In the genomic region with DNA sequence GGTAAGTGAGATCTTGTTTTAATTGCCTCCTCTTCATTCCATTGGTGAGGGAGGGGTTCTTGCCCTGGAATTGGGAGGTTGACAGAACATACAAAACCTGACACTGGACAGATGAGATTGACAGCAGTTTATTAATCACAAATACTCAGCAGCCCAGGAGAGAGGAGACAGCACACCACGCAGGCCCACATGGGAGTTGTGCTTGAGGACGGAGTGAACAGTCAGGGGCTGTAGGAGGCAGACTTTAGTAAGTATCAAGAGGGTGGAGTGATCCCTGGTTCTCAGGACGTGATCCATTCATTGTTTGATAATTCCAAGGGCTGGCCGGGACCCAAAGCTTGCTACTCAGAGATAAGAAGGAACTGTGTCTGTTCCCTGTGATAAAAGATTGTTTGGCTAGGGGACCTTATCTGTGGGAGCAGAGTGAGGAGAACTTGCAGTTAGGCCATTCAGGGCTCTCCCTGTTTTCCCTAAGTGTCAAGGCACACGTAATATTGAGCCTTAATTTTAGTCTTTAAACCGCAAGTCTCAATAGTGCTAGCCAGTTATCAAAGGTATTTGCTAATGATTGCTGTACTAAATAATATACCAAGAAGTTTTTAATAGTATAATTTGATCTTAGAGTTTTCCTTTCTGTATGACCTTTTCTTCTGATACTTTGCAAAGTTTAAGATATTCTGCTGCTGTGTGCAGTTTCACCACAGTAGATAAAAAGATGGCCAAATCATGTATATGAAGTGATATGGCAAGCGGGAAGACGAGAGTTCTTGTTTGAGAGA, we compare ENCODE assay signal across 1 cellular context.
TF ChIP-seq lines count a peak whose summit lies in the region.

No MANE protein-coding gene starts in this region.

TF ChIP-seq in GM23338, 12 proteins besides CTCF, POLR2A, EP300 and RAD21 (continued from another document):
- TF ChIP-seq, protein P1, sequence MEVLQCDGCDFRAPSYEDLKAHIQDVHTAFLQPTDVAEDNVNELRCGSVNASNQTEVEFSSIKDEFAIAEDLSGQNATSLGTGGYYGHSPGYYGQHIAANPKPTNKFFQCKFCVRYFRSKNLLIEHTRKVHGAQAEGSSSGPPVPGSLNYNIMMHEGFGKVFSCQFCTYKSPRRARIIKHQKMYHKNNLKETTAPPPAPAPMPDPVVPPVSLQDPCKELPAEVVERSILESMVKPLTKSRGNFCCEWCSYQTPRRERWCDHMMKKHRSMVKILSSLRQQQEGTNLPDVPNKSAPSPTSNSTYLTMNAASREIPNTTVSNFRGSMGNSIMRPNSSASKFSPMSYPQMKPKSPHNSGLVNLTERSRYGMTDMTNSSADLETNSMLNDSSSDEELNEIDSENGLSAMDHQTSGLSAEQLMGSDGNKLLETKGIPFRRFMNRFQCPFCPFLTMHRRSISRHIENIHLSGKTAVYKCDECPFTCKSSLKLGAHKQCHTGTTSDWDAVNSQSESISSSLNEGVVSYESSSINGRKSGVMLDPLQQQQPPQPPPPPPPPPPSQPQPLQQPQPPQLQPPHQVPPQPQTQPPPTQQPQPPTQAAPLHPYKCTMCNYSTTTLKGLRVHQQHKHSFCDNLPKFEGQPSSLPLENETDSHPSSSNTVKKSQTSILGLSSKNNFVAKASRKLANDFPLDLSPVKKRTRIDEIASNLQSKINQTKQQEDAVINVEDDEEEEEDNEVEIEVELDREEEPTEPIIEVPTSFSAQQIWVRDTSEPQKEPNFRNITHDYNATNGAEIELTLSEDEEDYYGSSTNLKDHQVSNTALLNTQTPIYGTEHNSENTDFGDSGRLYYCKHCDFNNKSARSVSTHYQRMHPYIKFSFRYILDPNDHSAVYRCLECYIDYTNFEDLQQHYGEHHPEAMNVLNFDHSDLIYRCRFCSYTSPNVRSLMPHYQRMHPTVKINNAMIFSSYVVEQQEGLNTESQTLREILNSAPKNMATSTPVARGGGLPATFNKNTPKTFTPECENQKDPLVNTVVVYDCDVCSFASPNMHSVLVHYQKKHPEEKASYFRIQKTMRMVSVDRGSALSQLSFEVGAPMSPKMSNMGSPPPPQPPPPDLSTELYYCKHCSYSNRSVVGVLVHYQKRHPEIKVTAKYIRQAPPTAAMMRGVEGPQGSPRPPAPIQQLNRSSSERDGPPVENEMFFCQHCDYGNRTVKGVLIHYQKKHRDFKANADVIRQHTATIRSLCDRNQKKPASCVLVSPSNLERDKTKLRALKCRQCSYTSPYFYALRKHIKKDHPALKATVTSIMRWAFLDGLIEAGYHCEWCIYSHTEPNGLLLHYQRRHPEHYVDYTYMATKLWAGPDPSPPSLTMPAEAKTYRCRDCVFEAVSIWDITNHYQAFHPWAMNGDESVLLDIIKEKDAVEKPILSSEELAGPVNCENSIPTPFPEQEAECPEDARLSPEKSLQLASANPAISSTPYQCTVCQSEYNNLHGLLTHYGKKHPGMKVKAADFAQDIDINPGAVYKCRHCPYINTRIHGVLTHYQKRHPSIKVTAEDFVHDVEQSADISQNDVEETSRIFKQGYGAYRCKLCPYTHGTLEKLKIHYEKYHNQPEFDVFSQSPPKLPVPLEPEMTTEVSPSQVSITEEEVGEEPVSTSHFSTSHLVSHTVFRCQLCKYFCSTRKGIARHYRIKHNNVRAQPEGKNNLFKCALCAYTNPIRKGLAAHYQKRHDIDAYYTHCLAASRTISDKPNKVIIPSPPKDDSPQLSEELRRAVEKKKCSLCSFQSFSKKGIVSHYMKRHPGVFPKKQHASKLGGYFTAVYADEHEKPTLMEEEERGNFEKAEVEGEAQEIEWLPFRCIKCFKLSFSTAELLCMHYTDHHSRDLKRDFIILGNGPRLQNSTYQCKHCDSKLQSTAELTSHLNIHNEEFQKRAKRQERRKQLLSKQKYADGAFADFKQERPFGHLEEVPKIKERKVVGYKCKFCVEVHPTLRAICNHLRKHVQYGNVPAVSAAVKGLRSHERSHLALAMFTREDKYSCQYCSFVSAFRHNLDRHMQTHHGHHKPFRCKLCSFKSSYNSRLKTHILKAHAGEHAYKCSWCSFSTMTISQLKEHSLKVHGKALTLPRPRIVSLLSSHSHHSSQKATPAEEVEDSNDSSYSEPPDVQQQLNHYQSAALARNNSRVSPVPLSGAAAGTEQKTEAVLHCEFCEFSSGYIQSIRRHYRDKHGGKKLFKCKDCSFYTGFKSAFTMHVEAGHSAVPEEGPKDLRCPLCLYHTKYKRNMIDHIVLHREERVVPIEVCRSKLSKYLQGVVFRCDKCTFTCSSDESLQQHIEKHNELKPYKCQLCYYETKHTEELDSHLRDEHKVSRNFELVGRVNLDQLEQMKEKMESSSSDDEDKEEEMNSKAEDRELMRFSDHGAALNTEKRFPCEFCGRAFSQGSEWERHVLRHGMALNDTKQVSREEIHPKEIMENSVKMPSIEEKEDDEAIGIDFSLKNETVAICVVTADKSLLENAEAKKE (CRISPR knock-in tag; IDR thresholded peaks at IDR 0.05), result no peak
- TF ChIP-seq NANOG (IDR thresholded peaks at IDR 0.05; ENCODE audit: borderline replicate concordance) (no peak), EZH2phosphoT487 (IDR thresholded peaks at IDR 0.05; ENCODE audit: unreplicated experiment) (no peak), EZH2 (IDR thresholded peaks at IDR 0.05; ENCODE audit: low read depth, unreplicated experiment) (no peak), JUNB (IDR thresholded peaks at IDR 0.05; ENCODE audit: unreplicated experiment) (no peak), CREB1 (CRISPR knock-in tag; IDR thresholded peaks at IDR 0.05; ENCODE audit: low read depth) (no peak)
- TF ChIP-seq, protein P2, sequence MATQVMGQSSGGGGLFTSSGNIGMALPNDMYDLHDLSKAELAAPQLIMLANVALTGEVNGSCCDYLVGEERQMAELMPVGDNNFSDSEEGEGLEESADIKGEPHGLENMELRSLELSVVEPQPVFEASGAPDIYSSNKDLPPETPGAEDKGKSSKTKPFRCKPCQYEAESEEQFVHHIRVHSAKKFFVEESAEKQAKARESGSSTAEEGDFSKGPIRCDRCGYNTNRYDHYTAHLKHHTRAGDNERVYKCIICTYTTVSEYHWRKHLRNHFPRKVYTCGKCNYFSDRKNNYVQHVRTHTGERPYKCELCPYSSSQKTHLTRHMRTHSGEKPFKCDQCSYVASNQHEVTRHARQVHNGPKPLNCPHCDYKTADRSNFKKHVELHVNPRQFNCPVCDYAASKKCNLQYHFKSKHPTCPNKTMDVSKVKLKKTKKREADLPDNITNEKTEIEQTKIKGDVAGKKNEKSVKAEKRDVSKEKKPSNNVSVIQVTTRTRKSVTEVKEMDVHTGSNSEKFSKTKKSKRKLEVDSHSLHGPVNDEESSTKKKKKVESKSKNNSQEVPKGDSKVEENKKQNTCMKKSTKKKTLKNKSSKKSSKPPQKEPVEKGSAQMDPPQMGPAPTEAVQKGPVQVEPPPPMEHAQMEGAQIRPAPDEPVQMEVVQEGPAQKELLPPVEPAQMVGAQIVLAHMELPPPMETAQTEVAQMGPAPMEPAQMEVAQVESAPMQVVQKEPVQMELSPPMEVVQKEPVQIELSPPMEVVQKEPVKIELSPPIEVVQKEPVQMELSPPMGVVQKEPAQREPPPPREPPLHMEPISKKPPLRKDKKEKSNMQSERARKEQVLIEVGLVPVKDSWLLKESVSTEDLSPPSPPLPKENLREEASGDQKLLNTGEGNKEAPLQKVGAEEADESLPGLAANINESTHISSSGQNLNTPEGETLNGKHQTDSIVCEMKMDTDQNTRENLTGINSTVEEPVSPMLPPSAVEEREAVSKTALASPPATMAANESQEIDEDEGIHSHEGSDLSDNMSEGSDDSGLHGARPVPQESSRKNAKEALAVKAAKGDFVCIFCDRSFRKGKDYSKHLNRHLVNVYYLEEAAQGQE (IDR thresholded peaks at IDR 0.05; ENCODE audit: unreplicated experiment), result no peak
- TF ChIP-seq, protein P3, sequence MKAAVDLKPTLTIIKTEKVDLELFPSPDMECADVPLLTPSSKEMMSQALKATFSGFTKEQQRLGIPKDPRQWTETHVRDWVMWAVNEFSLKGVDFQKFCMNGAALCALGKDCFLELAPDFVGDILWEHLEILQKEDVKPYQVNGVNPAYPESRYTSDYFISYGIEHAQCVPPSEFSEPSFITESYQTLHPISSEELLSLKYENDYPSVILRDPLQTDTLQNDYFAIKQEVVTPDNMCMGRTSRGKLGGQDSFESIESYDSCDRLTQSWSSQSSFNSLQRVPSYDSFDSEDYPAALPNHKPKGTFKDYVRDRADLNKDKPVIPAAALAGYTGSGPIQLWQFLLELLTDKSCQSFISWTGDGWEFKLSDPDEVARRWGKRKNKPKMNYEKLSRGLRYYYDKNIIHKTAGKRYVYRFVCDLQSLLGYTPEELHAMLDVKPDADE (IDR thresholded peaks at IDR 0.05), result no peak
TF ChIP-seq in GM23338: peak in this region for 0.
